1 cellular context compared by ENCODE assay signal in genomic region chr22:35651085-35651484, GRCh38.
TF ChIP-seq lines count a peak whose summit lies in the region.

No MANE protein-coding gene starts in this region.

TF ChIP-seq in HEK293, 187 proteins besides CTCF, POLR2A, EP300 and RAD21 (continued from another document):
- TF ChIP-seq ZNF548 (tag by site-specific recombination; IDR thresholded peaks at IDR 0.05): peak; percentile 97
